ENCODE assay signal across 26 cellular contexts in the genomic region with DNA sequence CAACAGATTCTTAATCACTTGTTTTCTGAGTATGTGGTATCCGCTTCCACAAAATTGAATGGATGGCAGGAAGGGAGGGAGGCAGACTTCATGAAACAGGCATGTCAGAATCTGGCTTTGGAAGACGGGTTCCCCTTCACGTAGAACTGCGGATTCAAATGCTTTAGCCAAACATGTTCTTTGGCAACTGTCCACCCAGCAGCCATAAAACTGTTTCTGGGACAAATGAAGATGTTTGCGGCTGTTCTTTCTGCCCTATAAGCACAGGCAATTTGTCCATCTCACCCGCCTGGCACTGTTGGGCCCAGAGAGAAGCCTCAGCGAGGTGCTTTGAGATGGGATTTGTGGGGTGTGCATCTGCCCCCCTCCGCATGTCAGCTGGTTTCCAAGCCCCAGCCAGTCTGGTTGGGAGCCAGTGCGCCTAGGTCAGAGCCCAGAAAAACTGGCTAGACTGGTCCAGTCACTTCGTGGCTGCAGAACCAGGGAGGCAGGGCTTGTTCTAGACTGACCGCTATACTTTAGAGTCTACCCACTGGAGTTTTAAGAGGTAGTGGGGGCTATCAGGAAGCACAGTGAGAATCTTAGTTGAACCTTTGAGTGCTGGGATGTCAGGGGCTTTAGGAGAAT. TPM values are rescaled to one million over a fixed set of nuclear protein-coding genes. Genes with fewer than 3 reads are reported as not detected.
DNase-seq lines count a peak whose midpoint lies in the region; ATAC-seq and TF ChIP-seq lines count a peak whose summit lies in the region.
"Had no signal": no experiment of that assay in that cellular context is flagged by ENCODE, and none has a peak within 500 bp of the region (broad histone marks: within the 10 kb centered on the region; RNA-seq: fewer than 3 reads in every experiment).

No MANE protein-coding gene starts in this region.

- no peak for ATAC-seq in GM19351 (IDR thresholded peaks at IDR 0.05; ENCODE audit: unreplicated experiment)
- ATAC-seq: left lobe of liver had no signal

- POLR2A ChIA-PET in CD4-positive, alpha-beta memory T cell (lab: Charles Lee; ENCODE audit: partially characterized antibody) = no interaction called here

- H3K9me3 Mint-ChIP-seq in glutamatergic neuron (ENCODE audit: unreplicated experiment) (peaks cover 7% of the 10 kb centered on the region), type B pancreatic cell (no peaks in the 10 kb centered on the region)
- H3K9me3 Mint-ChIP-seq in CD4-positive, alpha-beta memory T cell = no peaks in the 10 kb centered on the region
- H3K9me3 Mint-ChIP-seq: activated CD4-positive, alpha-beta memory T cell treated with anti-CD3 and anti-CD28 coated beads for 36 hours; activated naive CD8-positive, alpha-beta T cell treated with anti-CD3 and anti-CD28 coated beads for 36 hours; activated T-helper 2 cell treated with anti-CD3 and anti-CD28 coated beads, Interferon-gamma antibody, Interleukin-2, Interleukin-4, amounts not matched to agents 10 μg/mL and 5 μg/mL and 100 μg/mL, durations not matched to agents 14 hours and 24 hours and 36 hours; central memory CD8-positive, alpha-beta T cell had no signal

- H3K4me3 ChIP-seq in CD4-positive, alpha-beta memory T cell (ENCODE audit: low read length in 2 of 2) = no peak overlapping the region
- H3K4me3 ChIP-seq: smooth muscle cell had no signal

- H3K27me3 ChIP-seq in CD4-positive, alpha-beta memory T cell (ENCODE audit: insufficient read depth, low read length) = peaks cover 4% of the 10 kb centered on the region

- peak; percentile 23 for DNase-seq in NCI-H748 (lab: John Stamatoyannopoulos, UW; ENCODE audit: unreplicated experiment)
- no peak for DNase-seq in NCI-H748 treated with DMSO at 0.1 percent for 48 hours (lab: John Stamatoyannopoulos, UW)
- DNase-seq in NCI-H774 (lab: John Stamatoyannopoulos, UW) = peak; percentile 33
- DNase-seq in glutamatergic neuron = no peak
- no peak for DNase-seq in activated naive CD4-positive, alpha-beta T cell treated with Interleukin-2 at 50 U/mL for 16 hours
- DNase-seq in type B pancreatic cell (ENCODE audit: extremely low spot score, unreplicated experiment) = no peak
- DNase-seq in CD4-positive, alpha-beta memory T cell = no peak
- DNase-seq: activated CD4-positive, alpha-beta memory T cell treated with anti-CD3 and anti-CD28 coated beads for 36 hours; activated CD4-positive, CD25-positive, alpha-beta regulatory T cell; activated naive CD8-positive, alpha-beta T cell treated with anti-CD3 and anti-CD28 coated beads for 36 hours; GF-D8; hippocampal formation; mesenchymal stem cell; NCI-H2227 treated with DMSO at 0.1 percent for 48 hours; NK-92 treated with Interleukin-12 subunit alpha and Interleukin-12 subunit beta, amount 100 ng/mL, for 24 hours had no signal

- no peaks in the 10 kb centered on the region for H3K9me3 ChIP-seq in CD4-positive, alpha-beta memory T cell (ENCODE audit: control insufficient read depth in 1 of 2, low read length in 2 of 2)
- H3K9me3 ChIP-seq: neutrophil had no signal

- H3K27ac ChIP-seq in CD4-positive, alpha-beta memory T cell (ENCODE audit: low read depth, low read length) = no peak overlapping the region
- H3K27ac ChIP-seq: neutrophil had no signal

- H3K27me3 Mint-ChIP-seq in glutamatergic neuron (ENCODE audit: unreplicated experiment) (peaks cover 15% of the 10 kb centered on the region), type B pancreatic cell (peaks cover 86% of the 10 kb centered on the region)
- peaks cover 30 to 51% of the 10 kb centered on the region in 2 donors for H3K27me3 Mint-ChIP-seq in CD4-positive, alpha-beta memory T cell

- TF ChIP-seq CTCF in glutamatergic neuron (IDR thresholded peaks at IDR 0.05; ENCODE audit: partially characterized antibody, unreplicated experiment) (no peak), type B pancreatic cell (conservative IDR thresholded peaks at IDR 0.05) (no peak)

- H3K27ac Mint-ChIP-seq in glutamatergic neuron (ENCODE audit: unreplicated experiment) (no peak overlapping the region), type B pancreatic cell (no peak overlapping the region)
- H3K27ac Mint-ChIP-seq in CD4-positive, alpha-beta memory T cell = no peak overlapping the region
- H3K27ac Mint-ChIP-seq: activated CD4-positive, alpha-beta memory T cell treated with anti-CD3 and anti-CD28 coated beads for 36 hours; activated naive CD8-positive, alpha-beta T cell treated with anti-CD3 and anti-CD28 coated beads for 36 hours; activated T-helper 2 cell treated with anti-CD3 and anti-CD28 coated beads, Interferon-gamma antibody, Interleukin-2, Interleukin-4, amounts not matched to agents 10 μg/mL and 5 μg/mL and 100 μg/mL, durations not matched to agents 14 hours and 24 hours and 36 hours had no signal

- CTCF ChIA-PET in CD4-positive, alpha-beta memory T cell (lab: Charles Lee; ENCODE audit: partially characterized antibody) = no interaction called here

- intact Hi-C loops in CD4-positive, alpha-beta memory T cell (cut with micrococcal nuclease) = no loop called here

- no peaks in the 10 kb centered on the region for H3K36me3 ChIP-seq in CD4-positive, alpha-beta memory T cell (ENCODE audit: insufficient read depth, low read length)
- H3K36me3 ChIP-seq: neutrophil had no signal

- H3K36me3 Mint-ChIP-seq in glutamatergic neuron (ENCODE audit: unreplicated experiment) (no peaks in the 10 kb centered on the region), type B pancreatic cell (no peaks in the 10 kb centered on the region)
- H3K36me3 Mint-ChIP-seq in CD4-positive, alpha-beta memory T cell = no peaks in the 10 kb centered on the region
- H3K36me3 Mint-ChIP-seq: activated CD4-positive, alpha-beta memory T cell treated with anti-CD3 and anti-CD28 coated beads for 36 hours; activated naive CD8-positive, alpha-beta T cell treated with anti-CD3 and anti-CD28 coated beads for 36 hours had no signal

- H3K4me1 Mint-ChIP-seq in glutamatergic neuron (ENCODE audit: low read depth, unreplicated experiment) (peaks cover 19% of the 10 kb centered on the region), type B pancreatic cell (ENCODE audit: unreplicated experiment) (no peaks in the 10 kb centered on the region)
- no peaks in the 10 kb centered on the region for H3K4me1 Mint-ChIP-seq in CD4-positive, alpha-beta memory T cell
- H3K4me1 Mint-ChIP-seq: activated naive CD8-positive, alpha-beta T cell treated with anti-CD3 and anti-CD28 coated beads for 36 hours; central memory CD8-positive, alpha-beta T cell had no signal

- H3K4me3 Mint-ChIP-seq in glutamatergic neuron (ENCODE audit: unreplicated experiment) = peak overlapping the region; percentile 9
- no peak overlapping the region for H3K4me3 Mint-ChIP-seq in type B pancreatic cell
- H3K4me3 Mint-ChIP-seq in CD4-positive, alpha-beta memory T cell = no peak overlapping the region
- H3K4me3 Mint-ChIP-seq: activated CD4-positive, alpha-beta memory T cell treated with anti-CD3 and anti-CD28 coated beads for 36 hours; activated naive CD8-positive, alpha-beta T cell treated with anti-CD3 and anti-CD28 coated beads for 36 hours; central memory CD8-positive, alpha-beta T cell had no signal

- H3K4me1 ChIP-seq in CD4-positive, alpha-beta memory T cell (ENCODE audit: insufficient read depth, low read length) = peaks cover 4% of the 10 kb centered on the region

RNA-seq across cellular contexts. Expression of gene CRHR1, which starts 6.3 kb away (rescaled TPM):
- total RNA-seq in glutamatergic neuron (ENCODE audit: unreplicated experiment) (0.71 TPM), type B pancreatic cell (ENCODE audit: low replicate concordance) (0.17 and 0.43 TPM in 2 replicates)
- total RNA-seq in CD4-positive, alpha-beta memory T cell = not detected
- not detected for polyA plus RNA-seq in CD4-positive, alpha-beta memory T cell
- total RNA-seq: A673; activated CD4-positive, alpha-beta memory T cell treated with anti-CD3 and anti-CD28 coated beads for 36 hours; activated naive CD8-positive, alpha-beta T cell treated with anti-CD3 and anti-CD28 coated beads for 36 hours; activated T-helper 2 cell treated with anti-CD3 and anti-CD28 coated beads, Interferon-gamma antibody, Interleukin-2, Interleukin-4, amounts not matched to agents 10 μg/mL and 5 μg/mL and 100 μg/mL, durations not matched to agents 14 hours and 24 hours and 36 hours; left lobe of liver had no signal
- polyA plus RNA-seq: smooth muscle cell had no signal

RNA-seq across cellular contexts. Expression of gene SPPL2C, which starts 54.3 kb away (rescaled TPM):
- total RNA-seq in glutamatergic neuron (ENCODE audit: unreplicated experiment) = not detected
- total RNA-seq in type B pancreatic cell (ENCODE audit: low replicate concordance) = not detected in 2 replicates
- total RNA-seq in CD4-positive, alpha-beta memory T cell = not detected
- polyA plus RNA-seq in CD4-positive, alpha-beta memory T cell = not detected
- total RNA-seq: A673; activated CD4-positive, alpha-beta memory T cell treated with anti-CD3 and anti-CD28 coated beads for 36 hours; activated naive CD8-positive, alpha-beta T cell treated with anti-CD3 and anti-CD28 coated beads for 36 hours; activated T-helper 2 cell treated with anti-CD3 and anti-CD28 coated beads, Interferon-gamma antibody, Interleukin-2, Interleukin-4, amounts not matched to agents 10 μg/mL and 5 μg/mL and 100 μg/mL, durations not matched to agents 14 hours and 24 hours and 36 hours; astrocyte; frontal cortex; left lobe of liver; smooth muscle cell; subcutaneous adipose tissue; urinary bladder had no signal
- polyA plus RNA-seq: smooth muscle cell, urinary bladder had no signal

Comparison
In these comparisons a context has a peak if more than half of its experiments do, and no peak if none do; other contexts are left out.
1. DNase-seq: peak in NCI-H748 (single experiment) and NCI-H774 (single experiment); none in NCI-H748 treated with DMSO at 0.1 percent for 48 hours (single experiment), glutamatergic neuron (single experiment), activated naive CD4-positive, alpha-beta T cell treated with Interleukin-2 at 50 U/mL for 16 hours (single experiment), type B pancreatic cell (single experiment) and CD4-positive, alpha-beta memory T cell (0 of 5).